ENCODE assay signal across 22 cellular contexts in the genomic region with DNA sequence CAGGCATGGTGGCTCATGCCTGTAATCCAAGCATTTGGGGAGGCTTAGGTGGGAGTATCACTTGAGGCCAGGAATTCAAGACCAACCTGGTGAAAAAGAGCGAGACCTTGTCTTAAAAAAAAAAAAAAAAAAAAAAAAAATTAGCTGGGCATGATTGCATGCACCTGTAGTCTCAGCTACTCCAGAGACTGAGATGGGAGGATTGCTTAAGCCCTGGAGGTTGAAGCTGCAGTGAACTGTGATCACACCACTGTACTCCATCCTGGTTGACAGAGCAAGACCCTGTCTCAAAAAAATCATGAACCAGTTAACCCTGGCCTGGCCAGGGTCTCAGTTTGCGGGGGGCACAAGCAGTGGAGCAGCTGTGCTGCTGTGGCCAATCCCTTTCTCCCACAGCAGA. TPM values are rescaled to one million over a fixed set of nuclear protein-coding genes. Genes with fewer than 3 reads are reported as not detected.
DNase-seq lines count a peak whose midpoint lies in the region; ATAC-seq and TF ChIP-seq lines count a peak whose summit lies in the region.
"Had no signal": no experiment of that assay in that cellular context is flagged by ENCODE, and none has a peak within 500 bp of the region (broad histone marks: within the 10 kb centered on the region; RNA-seq: fewer than 3 reads in every experiment).

No MANE protein-coding gene starts in this region.

- no peak for TF ChIP-seq EP300 in stomach (IDR thresholded peaks at IDR 0.05)

- H3K27ac Mint-ChIP-seq in H9 (peak overlapping the region in 2 of 3 experiments; percentile 6 to 34; a peak in 2 of 7 replicates), T-helper 17 cell (peak overlapping the region; percentile 71)
- no peak overlapping the region for H3K27ac Mint-ChIP-seq in effector memory CD8-positive, alpha-beta T cell
- H3K27ac Mint-ChIP-seq: B cell, IgD-negative memory B cell had no signal

- no peak overlapping the region for H4K5ac ChIP-seq in H9 (ENCODE audit: insufficient read length, low read depth, low read length)

- no peak overlapping the region for H3K4ac ChIP-seq in H9 (ENCODE audit: low read depth, low read length)

- H3K4me2 ChIP-seq in BLaER1 treated with 17β-estradiol and CSF1 and Interleukin-3, amounts not matched to agents 10 nM and 100 nM: peak overlapping the region in 9 of 11 experiments; percentile 27 to 96 (median 52); a peak in 18 of 22 replicates
- H3K4me2 ChIP-seq in H9 (ENCODE audit: insufficient read depth, insufficient read length, low read length): no peak overlapping the region

- H2AK5ac ChIP-seq in H9 (ENCODE audit: insufficient read length, low read length): no peak overlapping the region

- no peak overlapping the region for H3K4me3 Mint-ChIP-seq in H9
- H3K4me3 Mint-ChIP-seq in T-helper 17 cell: no peak overlapping the region
- no peak overlapping the region for H3K4me3 Mint-ChIP-seq in effector memory CD8-positive, alpha-beta T cell
- H3K4me3 Mint-ChIP-seq: B cell, IgD-negative memory B cell had no signal

- peaks cover 38 to 100% (median 92%) of the 10 kb centered on the region in 10 experiments for H3K4me1 ChIP-seq in BLaER1 treated with 17β-estradiol and CSF1 and Interleukin-3, amounts not matched to agents 10 nM and 100 nM
- H3K4me1 ChIP-seq in H9 (ENCODE audit: insufficient read depth, low read length) (no peaks in the 10 kb centered on the region), stomach (peaks cover 61 to 91% (median 79%) of the 10 kb centered on the region in 4 donors), vagina (peaks cover 44% of the 10 kb centered on the region)

- H3K27me3 Mint-ChIP-seq in H9 (ENCODE audit: low read depth): no peaks in the 10 kb centered on the region; the same call in 1 of the 2 replicates
- H3K27me3 Mint-ChIP-seq in T-helper 17 cell: no peaks in the 10 kb centered on the region
- H3K27me3 Mint-ChIP-seq in effector memory CD8-positive, alpha-beta T cell: peaks cover 0 to 5% of the 10 kb centered on the region in 2 donors

- peaks cover 4% of the 10 kb centered on the region for H3K79me1 ChIP-seq in H9 (ENCODE audit: insufficient read depth, low read depth, low read length, poor library complexity, severe bottlenecking)

- ATAC-seq in T-helper 17 cell: no peak
- no peak for ATAC-seq in effector memory CD8-positive, alpha-beta T cell (replicated peaks)
- ATAC-seq: HCT116, PC-3 had no signal

- H3K79me2 ChIP-seq in H9 (ENCODE audit: insufficient read depth, low read length): peaks cover 6% of the 10 kb centered on the region; the same call in 1 of the 2 replicates

- H2AFZ ChIP-seq in H9 (ENCODE audit: low read length): no peak overlapping the region

- H3K36me3 Mint-ChIP-seq in H9 (ENCODE audit: insufficient read depth in 1 of 3, low read depth in 3 of 3): no peaks in the 10 kb centered on the region; a peak in 2 of 7 replicates
- H3K36me3 Mint-ChIP-seq in T-helper 17 cell (ENCODE audit: low read depth): no peaks in the 10 kb centered on the region
- H3K36me3 Mint-ChIP-seq in effector memory CD8-positive, alpha-beta T cell (ENCODE audit: insufficient read depth): peaks cover 7% of the 10 kb centered on the region
- H3K36me3 Mint-ChIP-seq: CD4-positive, CD25-positive, alpha-beta regulatory T cell; IgD-negative memory B cell had no signal

- H3K27ac ChIP-seq in BLaER1 treated with 17β-estradiol and CSF1 and Interleukin-3, amounts not matched to agents 10 nM and 100 nM: peak overlapping the region in 4 of 11 experiments; percentile 6 to 44 (median 25); a peak in 2 of 22 replicates
- no peak overlapping the region for H3K27ac ChIP-seq in H9 (ENCODE audit: insufficient read length, low read depth, low read length)
- H3K27ac ChIP-seq in stomach: peak overlapping the region in 3 of 5 donors; percentile 30 to 69 (median 62)
- H3K27ac ChIP-seq in vagina: no peak overlapping the region

- H2BK12ac ChIP-seq in H9 (ENCODE audit: insufficient read length, low read depth, low read length): no peak overlapping the region

- no peak overlapping the region for H3K23ac ChIP-seq in H9 (ENCODE audit: insufficient read length, low read depth, low read length)

- H3K9me3 Mint-ChIP-seq in H9: no peaks in the 10 kb centered on the region
- no peaks in the 10 kb centered on the region for H3K9me3 Mint-ChIP-seq in effector memory CD8-positive, alpha-beta T cell
- H3K9me3 Mint-ChIP-seq: IgD-negative memory B cell had no signal

- no peak overlapping the region for H3K18ac ChIP-seq in H9 (ENCODE audit: insufficient read length, low read depth, low read length)

- H2BK5ac ChIP-seq in H9 (ENCODE audit: insufficient read length, low read length): no peak overlapping the region

- H4K91ac ChIP-seq in H9 (ENCODE audit: insufficient read length, low read depth, low read length): no peak overlapping the region

- WGBS in H9 (ENCODE audit: extremely low coverage, insufficient read length, low lambda C conversion rate): no CpG with 5 or more reads among the region's 2 CpGs
- WGBS in stomach, 5 donors: 65 to 89% (median 75%) methylated on average over 2 of the region's 2 CpGs

- H2BK15ac ChIP-seq in H9 (ENCODE audit: low read depth, low read length): no peak overlapping the region

- no peak for TF ChIP-seq POLR2A in stomach (IDR thresholded peaks at IDR 0.05)
- TF ChIP-seq POLR2A in vagina (IDR thresholded peaks at IDR 0.05): no peak

- peaks cover 29 to 100% (median 60%) of the 10 kb centered on the region in 11 experiments; a peak in 21 of 22 replicates for H4K20me1 ChIP-seq in BLaER1 treated with 17β-estradiol and CSF1 and Interleukin-3, amounts not matched to agents 10 nM and 100 nM
- H4K20me1 ChIP-seq in H9 (ENCODE audit: control insufficient read depth, insufficient read depth, insufficient read length): no peaks in the 10 kb centered on the region

- H3K14ac ChIP-seq in H9 (ENCODE audit: insufficient read depth, low read length): no peak overlapping the region

- DNase-seq in H9 (no peak), T-helper 17 cell (no peak), stomach (no peak), T-helper 2 cell (no peak), vagina (ENCODE audit: extremely low spot score in 2 of 2) (no peak)
- DNase-seq in effector memory CD8-positive, alpha-beta T cell: no peak
- DNase-seq: CD4-positive, CD25-positive, alpha-beta regulatory T cell; COR-L47; DMS 273 treated with DMSO at 0.1 percent for 48 hours; GOT3; MM.1S; NCI-H1048; NCI-H1417 treated with DMSO at 0.1 percent for 48 hours; NCI-H187; NCI-H446; NCI-H526; PC-3; Right ventricle myocardium superior had no signal

- intact Hi-C loops in stomach (cut with DNase I; ENCODE audit: low total_unique reads): no loop called here
- intact Hi-C loops in vagina (cut with DNase I): no loop called here

- H3K56ac ChIP-seq in H9 (ENCODE audit: insufficient read length, low read depth, low read length): no peak overlapping the region

- TF ChIP-seq CTCF in H9 (conservative IDR thresholded peaks at IDR 0.05): no peak
- TF ChIP-seq CTCF in stomach (IDR thresholded peaks at IDR 0.05): no peak
- TF ChIP-seq CTCF in vagina (IDR thresholded peaks at IDR 0.05): no peak

- no peaks in the 10 kb centered on the region for H3K23me2 ChIP-seq in H9 (ENCODE audit: insufficient read length, low read depth, low read length, poor library complexity, severe bottlenecking)

- H2BK120ac ChIP-seq in H9 (ENCODE audit: low read depth, low read length, poor library complexity, severe bottlenecking): no peak overlapping the region

- no peaks in the 10 kb centered on the region for H3K27me3 ChIP-seq in BLaER1 treated with 17β-estradiol and CSF1 and Interleukin-3, amounts not matched to agents 10 nM and 100 nM
- H3K27me3 ChIP-seq in H9 (ENCODE audit: insufficient read depth, low read length) (no peaks in the 10 kb centered on the region), stomach (no peaks in the 10 kb centered on the region), vagina (no peaks in the 10 kb centered on the region)

- H3K4me1 Mint-ChIP-seq in H9 (peaks cover 32 to 40% of the 10 kb centered on the region in 2 experiments), T-helper 17 cell (peaks cover 28% of the 10 kb centered on the region)
- peaks cover 12 to 15% of the 10 kb centered on the region in 2 donors for H3K4me1 Mint-ChIP-seq in effector memory CD8-positive, alpha-beta T cell (ENCODE audit: low read depth in 2 of 2)

- H2BK20ac ChIP-seq in H9 (ENCODE audit: low read depth, low read length, poor library complexity, severe bottlenecking): no peak overlapping the region

- no peak overlapping the region for H3K4me3 ChIP-seq in BLaER1 treated with 17β-estradiol and CSF1 and Interleukin-3, amounts not matched to agents 10 nM and 100 nM
- no peak overlapping the region for H3K4me3 ChIP-seq in stomach
- no peak overlapping the region for H3K4me3 ChIP-seq in vagina

- no peak overlapping the region for H3T11ph ChIP-seq in H9 (ENCODE audit: low read length)

- H3K9me3 ChIP-seq in BLaER1 treated with 17β-estradiol and CSF1 and Interleukin-3, amounts not matched to agents 10 nM and 100 nM (replicated peaks in 1 of 11): peaks cover 0 to 9% (median 0%) of the 10 kb centered on the region in 11 experiments; a peak in 2 of 22 replicates
- H3K9me3 ChIP-seq in H9 (ENCODE audit: control insufficient read depth, low read depth, low read length) (no peaks in the 10 kb centered on the region), T-helper 17 cell (ENCODE audit: control insufficient read depth, low read length, poor library complexity, severe bottlenecking) (no peaks in the 10 kb centered on the region), stomach (no peaks in the 10 kb centered on the region), vagina (no peaks in the 10 kb centered on the region)

- 0 out of 22 replicates have a peak overlapping the region, but pooled peaks of 1 of the 11 experiments have one; percentile 29 for H3K9ac ChIP-seq in BLaER1 treated with 17β-estradiol and CSF1 and Interleukin-3, amounts not matched to agents 10 nM and 100 nM
- H3K9ac ChIP-seq in H9 (ENCODE audit: extremely low read depth, insufficient read length, low read length): no peak overlapping the region

- H3K36me3 ChIP-seq in BLaER1 treated with 17β-estradiol and CSF1 and Interleukin-3, amounts not matched to agents 10 nM and 100 nM: peaks cover 0 to 20% (median 0%) of the 10 kb centered on the region in 11 experiments; a peak in 5 of 22 replicates
- H3K36me3 ChIP-seq in stomach: no peaks in the 10 kb centered on the region
- H3K36me3 ChIP-seq in vagina: no peaks in the 10 kb centered on the region

- no peak overlapping the region for H4K8ac ChIP-seq in H9 (replicated peaks; ENCODE audit: insufficient read length, low read depth, low read length)

RNA-seq across cellular contexts. Expression of a gene that starts 48.5 kb away (rescaled TPM):
- 14.5 and 14.7 TPM in 2 replicates for total RNA-seq in H9 (2021)
- total RNA-seq in T-helper 17 cell: under 1 TPM in 1 of 2 donors, not detected in 1; 0.62 TPM
- total RNA-seq in stomach: 100 to 1,000 TPM in 1 of 5 donors, 10 to 100 TPM in 3, 1 to 10 TPM in 1; 5.0 to 110 (median 27.2) TPM
- 10 to 100 TPM; 13.0 to 34.2 (median 21.0) TPM for polyA plus RNA-seq in stomach
- 10.1 TPM for total RNA-seq in vagina
- total RNA-seq: B cell; CD4-positive, CD25-positive, alpha-beta regulatory T cell had no signal
- polyA plus RNA-seq: IgD-negative memory B cell had no signal

Comparison
In these comparisons a context has a peak if more than half of its experiments do, and no peak if none do; other contexts are left out.
1. H3K27ac ChIP-seq: peak in stomach (3 of 5); none in H9 (single experiment) and vagina (single experiment).
2. H3K27ac Mint-ChIP-seq: peak in H9 (2 of 3) and T-helper 17 cell (single experiment); none in effector memory CD8-positive, alpha-beta T cell (0 of 2).